Comparison of ENCODE assay signal across 11 cellular contexts in genomic region chr3:188006726-188007393, GRCh38.
A peak's percentile ranks its signal among the peaks of the same experiment; 100 is the strongest.
DNase-seq lines count a peak whose midpoint lies in the region; ATAC-seq and TF ChIP-seq lines count a peak whose summit lies in the region.
"Had no signal": no experiment of that assay in that cellular context is flagged by ENCODE, and none has a peak within 500 bp of the region (broad histone marks: within the 10 kb centered on the region; RNA-seq: fewer than 3 reads in every experiment).

No MANE protein-coding gene starts in this region.

- H3K9me3 ChIP-seq in BE2C (no peaks in the 10 kb centered on the region), MG63 (no peaks in the 10 kb centered on the region), right lobe of liver (no peaks in the 10 kb centered on the region)
- H3K9me3 ChIP-seq: testis had no signal

- no peak for TF ChIP-seq POLR2A in right lobe of liver (IDR thresholded peaks at IDR 0.05)

- DNase-seq in BE2C, result peak; percentile 69
- peak; percentile 97 for DNase-seq in MG63
- DNase-seq in cardiac fibroblast (ENCODE audit: low read depth in 2 of 2), result peak; percentile 34 to 59
- peak; percentile 63 to 80 (median 80) for DNase-seq in right lobe of liver
- no peak for DNase-seq in NCI-H187 treated with DMSO at 0.1 percent for 48 hours (lab: John Stamatoyannopoulos, UW)
- no peak for DNase-seq in T-helper 2 cell
- DNase-seq: small intestine, testis had no signal

- no peak overlapping the region for H3K4me3 ChIP-seq in BE2C (ENCODE audit: low read depth, low read length)
- no peak overlapping the region for H3K4me3 ChIP-seq in MG63
- no peak overlapping the region for H3K4me3 ChIP-seq in cardiac fibroblast (replicated peaks in 1 of 2; ENCODE audit: low read depth in 2 of 2, low read length in 2 of 2)
- H3K4me3 ChIP-seq in right lobe of liver, result no peak overlapping the region
- H3K4me3 ChIP-seq: gastroesophageal sphincter, testis had no signal

- H3K27ac ChIP-seq in right lobe of liver, result peak overlapping the region in 1 of 3 donors; percentile 45
- H3K27ac ChIP-seq: gastroesophageal sphincter, testis had no signal

- WGBS in right lobe of liver (ENCODE audit: insufficient coverage, low coverage, low lambda C conversion rate, missing lambda C conversion rate), result 74% methylated on average over 13 of the region's 17 CpGs

- H3K36me3 ChIP-seq in BE2C, result no peaks in the 10 kb centered on the region
- no peaks in the 10 kb centered on the region for H3K36me3 ChIP-seq in MG63
- H3K36me3 ChIP-seq in right lobe of liver, result no peaks in the 10 kb centered on the region
- H3K36me3 ChIP-seq: gastroesophageal sphincter had no signal

- no peak for TF ChIP-seq CTCF in BE2C (IDR thresholded peaks at IDR 0.05; ENCODE audit: low read depth, low read length)
- no peak for TF ChIP-seq CTCF in cardiac fibroblast (IDR thresholded peaks at IDR 0.05; ENCODE audit: low read depth, low read length)
- TF ChIP-seq CTCF in right lobe of liver (IDR thresholded peaks at IDR 0.05), result no peak

- H3K27me3 ChIP-seq in BE2C, result no peaks in the 10 kb centered on the region
- no peaks in the 10 kb centered on the region for H3K27me3 ChIP-seq in MG63
- H3K27me3 ChIP-seq in right lobe of liver, result no peaks in the 10 kb centered on the region
- H3K27me3 ChIP-seq: gastroesophageal sphincter, testis had no signal

- H3K4me1 ChIP-seq in BE2C (peaks cover 5% of the 10 kb centered on the region), right lobe of liver (peaks cover 0 to 34% (median 14%) of the 10 kb centered on the region in 4 donors)
- H3K4me1 ChIP-seq: gastroesophageal sphincter, testis had no signal

- ATAC-seq in right lobe of liver (peak in 3 of 4 donors; percentile 5 to 42 (median 36)), GM19328 (IDR thresholded peaks at IDR 0.05; ENCODE audit: unreplicated experiment) (no peak), HG03521 (IDR thresholded peaks at IDR 0.05; ENCODE audit: unreplicated experiment) (no peak)
- ATAC-seq: gastroesophageal sphincter had no signal

- intact Hi-C loops in right lobe of liver (cut with DNase I), result no loop called here

Comparison
In these comparisons a context has a peak if more than half of its experiments do, and no peak if none do; other contexts are left out.
1. DNase-seq: peak in BE2C (single experiment), MG63 (single experiment), cardiac fibroblast (2 of 2) and right lobe of liver (3 of 3); none in NCI-H187 treated with DMSO at 0.1 percent for 48 hours (single experiment) and T-helper 2 cell (0 of 5).
2. ATAC-seq: peak in right lobe of liver (3 of 4); none in GM19328 (single experiment) and HG03521 (single experiment).